1 cellular context compared by ENCODE assay signal in genomic region chr16:4182581-4183257, GRCh38.
TF ChIP-seq lines count a peak whose summit lies in the region.

No MANE protein-coding gene starts in this region.

TF ChIP-seq in H1, 55 proteins besides CTCF, POLR2A, EP300 and RAD21 (continued from another document):
- no peak for TF ChIP-seq KDM4A (IDR thresholded peaks at IDR 0.05; ENCODE audit: low read depth, low read length, severe bottlenecking)
- TF ChIP-seq E2F6 (IDR thresholded peaks at IDR 0.05), result no peak
- no peak for TF ChIP-seq GABPA (IDR thresholded peaks at IDR 0.05; ENCODE audit: borderline replicate concordance, insufficient read depth, low read length)
